ENCODE assay signal across 9 cellular contexts in the genomic region with DNA sequence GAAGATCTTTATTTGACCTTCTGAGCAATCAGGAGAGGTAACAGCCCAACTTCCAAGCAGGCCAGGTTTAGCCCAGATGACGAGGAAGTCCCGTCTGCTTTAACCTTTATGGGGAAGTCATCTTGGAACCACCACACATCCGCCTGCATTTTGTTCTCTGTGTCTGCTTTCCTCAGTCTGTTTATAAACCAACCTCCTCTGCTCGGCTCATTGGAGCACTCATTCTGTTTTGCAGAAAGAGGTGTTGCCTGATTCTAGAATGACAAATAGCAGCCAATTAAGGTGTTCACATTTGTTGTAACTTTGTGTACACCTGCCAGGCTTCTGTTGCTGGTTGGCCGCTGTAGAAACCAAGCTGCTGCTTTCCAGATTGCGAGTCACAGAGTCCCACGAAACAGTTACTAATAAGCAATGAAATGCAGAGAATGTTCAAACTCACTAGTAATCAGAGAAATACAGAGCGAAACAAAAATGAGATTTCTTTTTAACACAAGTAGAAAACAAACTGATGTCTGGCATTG.
DNase-seq lines count a peak whose midpoint lies in the region; ATAC-seq and TF ChIP-seq lines count a peak whose summit lies in the region.
"Had no signal": no experiment of that assay in that cellular context is flagged by ENCODE, and none has a peak within 500 bp of the region (broad histone marks: within the 10 kb centered on the region; RNA-seq: fewer than 3 reads in every experiment).

No MANE protein-coding gene starts in this region.

- H3K9me3 Mint-ChIP-seq in activated T-helper 2 cell treated with anti-CD3 and anti-CD28 coated beads, Interferon-gamma antibody, Interleukin-2, Interleukin-4, amounts not matched to agents 10 μg/mL and 5 μg/mL and 100 μg/mL, durations not matched to agents 14 hours and 24 hours and 36 hours, result no peaks in the 10 kb centered on the region

- H3K9me2 ChIP-seq in hepatocyte (replicated peaks; ENCODE audit: insufficient read depth), result no peaks in the 10 kb centered on the region

- peaks cover 95% of the 10 kb centered on the region for H3K4me1 Mint-ChIP-seq in activated T-helper 2 cell treated with anti-CD3 and anti-CD28 coated beads, Interferon-gamma antibody, Interleukin-2, Interleukin-4, amounts not matched to agents 10 μg/mL and 5 μg/mL and 100 μg/mL, durations not matched to agents 14 hours and 24 hours and 36 hours (ENCODE audit: low read depth)

- ATAC-seq in HG03571 (IDR thresholded peaks at IDR 0.05; ENCODE audit: unreplicated experiment) (peak; percentile 25), HG03439 (IDR thresholded peaks at IDR 0.05; ENCODE audit: unreplicated experiment) (no peak)

- peak; percentile 40 for DNase-seq in NOMO-1 treated with DMSO at 0.1 percent for 48 hours (lab: John Stamatoyannopoulos, UW; ENCODE audit: unreplicated experiment)
- no peak for DNase-seq in NOMO-1 treated with dmso at 0.1 percent for 144 hours (lab: John Stamatoyannopoulos, UW; ENCODE audit: unreplicated experiment)
- DNase-seq in activated T-helper 2 cell treated with anti-CD3 and anti-CD28 coated beads, Interferon-gamma antibody, Interleukin-2, Interleukin-4, amounts not matched to agents 10 μg/mL and 5 μg/mL and 100 μg/mL, durations not matched to agents 14 hours and 24 hours and 36 hours (ENCODE audit: low spot score), result no peak
- DNase-seq in hepatocyte (ENCODE audit: low spot score), result no peak
- DNase-seq in NCI-H446 treated with DMSO at 0.1 percent for 48 hours (lab: John Stamatoyannopoulos, UW), result no peak

- H3K27me3 ChIP-seq in hepatocyte (no peaks in the 10 kb centered on the region), stomach smooth muscle (ENCODE audit: control insufficient read depth in 1 of 2, insufficient read depth in 2 of 2, low read length in 2 of 2) (no peaks in the 10 kb centered on the region)

- peaks cover 76% of the 10 kb centered on the region for H3K36me3 Mint-ChIP-seq in activated T-helper 2 cell treated with anti-CD3 and anti-CD28 coated beads, Interferon-gamma antibody, Interleukin-2, Interleukin-4, amounts not matched to agents 10 μg/mL and 5 μg/mL and 100 μg/mL, durations not matched to agents 14 hours and 24 hours and 36 hours (ENCODE audit: low read depth)

- TF ChIP-seq CTCF in hepatocyte (IDR thresholded peaks at IDR 0.05; ENCODE audit: poor library complexity), result no peak

- H3K4me3 ChIP-seq in hepatocyte (no peak overlapping the region), stomach smooth muscle (ENCODE audit: low read length in 2 of 2) (peak overlapping the region in 1 of 2 donors; percentile 52)

- H4K20me1 ChIP-seq in hepatocyte (ENCODE audit: insufficient read depth, poor library complexity, severe bottlenecking), result no peaks in the 10 kb centered on the region

- H3K27ac ChIP-seq in hepatocyte (peak overlapping the region; percentile 69), stomach smooth muscle (ENCODE audit: low read length) (peak overlapping the region; percentile 75)
- H3K27ac ChIP-seq: VCaP had no signal

- H3K27ac Mint-ChIP-seq in activated T-helper 2 cell treated with anti-CD3 and anti-CD28 coated beads, Interferon-gamma antibody, Interleukin-2, Interleukin-4, amounts not matched to agents 10 μg/mL and 5 μg/mL and 100 μg/mL, durations not matched to agents 14 hours and 24 hours and 36 hours, result peak overlapping the region; percentile 94

- no peaks in the 10 kb centered on the region for H3K27me3 Mint-ChIP-seq in activated T-helper 2 cell treated with anti-CD3 and anti-CD28 coated beads, Interferon-gamma antibody, Interleukin-2, Interleukin-4, amounts not matched to agents 10 μg/mL and 5 μg/mL and 100 μg/mL, durations not matched to agents 14 hours and 24 hours and 36 hours (ENCODE audit: low read depth)

- H3K4me2 ChIP-seq in hepatocyte, result no peak overlapping the region

- H3K9ac ChIP-seq in stomach smooth muscle (ENCODE audit: low read length in 2 of 2), result peak overlapping the region in 1 of 2 donors; percentile 29

- 70% methylated on average over 8 of the region's 8 CpGs for whole genome bisulfite sequencing in hepatocyte (ENCODE audit: low lambda C conversion rate, missing lambda C conversion rate)

- intact Hi-C loops in activated T-helper 2 cell treated with anti-CD3 and anti-CD28 coated beads, Interferon-gamma antibody, Interleukin-2, Interleukin-4, amounts not matched to agents 10 μg/mL and 5 μg/mL and 100 μg/mL, durations not matched to agents 14 hours and 24 hours and 36 hours (cut with micrococcal nuclease), result loop anchor here (2.0 to 10.0 kb wide), 3 partner anchors 14 to 414 kb away; no protein-coding TSS in a partner anchor

- no peaks in the 10 kb centered on the region for H3K36me3 ChIP-seq in hepatocyte (replicated peaks; ENCODE audit: insufficient read depth, low read depth)
- H3K36me3 ChIP-seq in stomach smooth muscle (ENCODE audit: control insufficient read depth in 2 of 2, insufficient read depth in 2 of 2, low read length in 2 of 2), result no peaks in the 10 kb centered on the region

- peaks cover 30% of the 10 kb centered on the region for H3K4me1 ChIP-seq in hepatocyte (ENCODE audit: insufficient read depth)
- H3K4me1 ChIP-seq in stomach smooth muscle (ENCODE audit: control insufficient read depth, insufficient read depth, low read length), result peaks cover 43% of the 10 kb centered on the region

- peak overlapping the region; percentile 41 for H3K4me3 Mint-ChIP-seq in activated T-helper 2 cell treated with anti-CD3 and anti-CD28 coated beads, Interferon-gamma antibody, Interleukin-2, Interleukin-4, amounts not matched to agents 10 μg/mL and 5 μg/mL and 100 μg/mL, durations not matched to agents 14 hours and 24 hours and 36 hours (ENCODE audit: low read depth)

- no peak overlapping the region for H2AFZ ChIP-seq in hepatocyte

- H3K9me3 ChIP-seq in hepatocyte (ENCODE audit: low read depth) (no peaks in the 10 kb centered on the region), stomach smooth muscle (ENCODE audit: control insufficient read depth in 2 of 2, low read length in 2 of 2) (no peaks in the 10 kb centered on the region)

- peaks cover 13% of the 10 kb centered on the region for H3K79me2 ChIP-seq in hepatocyte
